In the genomic region with DNA sequence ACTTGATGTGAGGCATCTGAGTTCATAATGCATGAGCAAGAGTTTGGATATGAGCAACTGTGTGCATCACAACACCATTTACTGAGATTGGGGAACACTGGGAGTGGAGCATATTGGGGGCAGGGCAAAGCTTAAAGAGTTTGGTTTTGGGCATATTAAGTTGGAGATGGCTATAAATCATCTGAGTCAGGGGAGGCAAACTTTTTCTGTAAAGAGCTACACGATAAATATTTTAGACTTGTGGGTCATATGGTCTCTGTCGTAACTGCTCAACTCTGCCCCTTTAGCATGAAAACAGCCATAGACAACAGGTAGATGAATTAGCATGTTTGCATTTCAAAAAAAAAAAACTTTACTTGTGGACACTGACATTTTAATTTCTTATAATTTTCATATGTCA, we compare ENCODE assay signal across 27 cellular contexts.
"Had no signal": no experiment of that assay in that cellular context is flagged by ENCODE, and none has a peak within 500 bp of the region (broad histone marks: within the 10 kb centered on the region; RNA-seq: fewer than 3 reads in every experiment).

No MANE protein-coding gene starts in this region.

- H3K36me3 ChIP-seq: stomach, suprapubic skin, thoracic aorta, thyroid gland, tibial artery, transverse colon, upper lobe of left lung, upper lobe of right lung, uterus, vagina had no signal

- DNase-seq: stimulated activated CD4-positive, alpha-beta T cell treated with anti-CD3 and anti-CD28 coated beads, Interleukin-2, amount 100 ng/mL, for 48 hours; stimulated activated CD4-positive, alpha-beta T cell treated with anti-CD3 and anti-CD28 coated beads, Interleukin-4, amount 100 ng/mL, for 1 hour; stimulated activated CD4-positive, alpha-beta T cell treated with anti-CD3 and anti-CD28 coated beads, Interleukin-4, amount 100 ng/mL, for 24 hours; stimulated activated CD4-positive, alpha-beta T cell treated with anti-CD3 and anti-CD28 coated beads, Interleukin-4, amount 100 ng/mL, for 4 hours; stimulated activated CD8-positive, alpha-beta memory T cell treated with anti-CD3 and anti-CD28 coated beads, Interleukin-4, amount 100 ng/mL, for 48 hours; stimulated activated naive B cell treated with anti-CD40 and anti-IgM and Interleukin-4, amounts not matched to agents 10 μg/mL and 1 μg/mL and 100 μg/mL, for 72 hours; stimulated activated naive CD4-positive, alpha-beta T cell; stimulated activated naive CD4-positive, alpha-beta T cell treated with Interleukin-2 at 50 U/mL for 16 hours; stimulated activated naive CD8-positive, alpha-beta T cell treated with anti-CD3 and anti-CD28 coated beads, Interleukin-15, amount 100 ng/mL, for 72 hours; stimulated activated naive CD8-positive, alpha-beta T cell treated with anti-CD3 and anti-CD28 coated beads, Interleukin-15, Interleukin-2, amounts not matched to agents 100 U/mL and 50 U/mL, for 24 hours; stomach; substantia nigra; testis; thyroid gland; tibial artery; transverse colon; trophoblast cell; upper lobe of left lung; upper lobe of right lung; uterus had no signal

- H3K4me3 ChIP-seq: stomach, suprapubic skin, testis, thoracic aorta, thyroid gland, tibial artery, tibial nerve, transverse colon, upper lobe of left lung, upper lobe of right lung, uterus, vagina had no signal

- H3K4me1 ChIP-seq: stomach, suprapubic skin, testis, thyroid gland, tibial artery, tibial nerve, transverse colon, upper lobe of left lung, upper lobe of right lung, uterus, vagina had no signal

- H3K27me3 ChIP-seq: stomach, suprapubic skin, testis, thyroid gland, tibial artery, tibial nerve, transverse colon, upper lobe of left lung, upper lobe of right lung, uterus, vagina had no signal

- H3K27ac ChIP-seq: stomach, suprapubic skin, testis, thoracic aorta, thyroid gland, tibial artery, tibial nerve, transverse colon, upper lobe of left lung, upper lobe of right lung, uterus, vagina had no signal

- H3K9me3 ChIP-seq: stomach, suprapubic skin, testis, thoracic aorta, thyroid gland, tibial artery, tibial nerve, transverse colon, upper lobe of left lung, upper lobe of right lung, uterus, vagina had no signal

- ATAC-seq: stimulated activated effector memory CD8-positive, alpha-beta T cell treated with anti-CD3 and anti-CD28 coated beads, Interleukin-12 subunit alpha, Interleukin-12 subunit beta, amount 100 ng/mL, for 72 hours; stimulated activated memory B cell treated with anti-CD40 and anti-IgM and Interleukin-4, amounts not matched to agents 10 μg/mL and 1 μg/mL and 100 μg/mL, for 72 hours; stimulated activated naive B cell treated with anti-CD40 and anti-IgM and Interleukin-4, amounts not matched to agents 10 μg/mL and 1 μg/mL and 100 μg/mL, for 72 hours; stimulated activated naive CD8-positive, alpha-beta T cell treated with anti-CD3 and anti-CD28 coated beads, Interleukin-15, amount 100 ng/mL, for 72 hours; stimulated activated naive CD8-positive, alpha-beta T cell treated with anti-CD3 and anti-CD28 coated beads, Interleukin-15, Interleukin-2, amounts not matched to agents 100 U/mL and 50 U/mL, for 24 hours; upper lobe of right lung had no signal

- FAIRE-seq: urothelium cell line had no signal
